11 cellular contexts compared by ENCODE assay signal in the genomic region with DNA sequence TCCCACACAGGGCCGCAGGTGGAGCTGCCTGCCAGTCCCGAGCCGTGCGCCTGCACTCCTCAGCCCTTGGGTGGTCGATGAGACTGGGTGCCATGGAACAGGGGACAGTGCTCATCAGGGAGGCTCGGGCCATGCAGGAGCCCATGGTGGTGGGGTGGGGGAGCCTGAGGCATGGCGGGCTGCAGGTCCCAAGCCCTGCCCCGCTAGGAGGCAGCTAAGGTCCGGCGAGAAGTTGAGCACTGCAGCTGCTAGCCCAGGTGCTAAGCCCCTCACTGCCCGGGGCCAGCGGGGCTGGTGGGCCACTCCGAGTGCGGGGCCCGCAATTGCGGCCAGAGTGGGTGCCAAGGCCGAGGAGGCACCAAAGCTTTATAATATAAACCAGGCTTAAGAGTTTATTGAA.
"Had no signal": no experiment of that assay in that cellular context is flagged by ENCODE, and none has a peak within 500 bp of the region (broad histone marks: within the 10 kb centered on the region; RNA-seq: fewer than 3 reads in every experiment).

No MANE protein-coding gene starts in this region.

- H3K36me3 ChIP-seq: HAP-1 had no signal

- H3K27ac Mint-ChIP-seq: GM23338, H9, HFFc6 had no signal

- H3K9ac ChIP-seq: GM23248 had no signal

- H2AFZ ChIP-seq: GM23248, GM23338 had no signal

- H3K4me3 ChIP-seq: GM23248, GM23338, HAP-1 had no signal

- H3K4me1 Mint-ChIP-seq: GM23338, H9 had no signal

- H3K27ac ChIP-seq: GM23248 had no signal

- H3K4me3 Mint-ChIP-seq: GM23338, H9, HFFc6 had no signal

- FAIRE-seq: H1, H54 had no signal

- H3K4me2 ChIP-seq: GM23338 had no signal

- H3K9me3 ChIP-seq: HAP-1 had no signal

- H3K4me1 ChIP-seq: HAP-1 had no signal

- DNase-seq: GM23248, GOT3, H7, H9, HCEC 1CT, HFFc6 had no signal

- ATAC-seq: GM23338, HCT116 had no signal
